1 cellular context compared by ENCODE assay signal in the genomic region with DNA sequence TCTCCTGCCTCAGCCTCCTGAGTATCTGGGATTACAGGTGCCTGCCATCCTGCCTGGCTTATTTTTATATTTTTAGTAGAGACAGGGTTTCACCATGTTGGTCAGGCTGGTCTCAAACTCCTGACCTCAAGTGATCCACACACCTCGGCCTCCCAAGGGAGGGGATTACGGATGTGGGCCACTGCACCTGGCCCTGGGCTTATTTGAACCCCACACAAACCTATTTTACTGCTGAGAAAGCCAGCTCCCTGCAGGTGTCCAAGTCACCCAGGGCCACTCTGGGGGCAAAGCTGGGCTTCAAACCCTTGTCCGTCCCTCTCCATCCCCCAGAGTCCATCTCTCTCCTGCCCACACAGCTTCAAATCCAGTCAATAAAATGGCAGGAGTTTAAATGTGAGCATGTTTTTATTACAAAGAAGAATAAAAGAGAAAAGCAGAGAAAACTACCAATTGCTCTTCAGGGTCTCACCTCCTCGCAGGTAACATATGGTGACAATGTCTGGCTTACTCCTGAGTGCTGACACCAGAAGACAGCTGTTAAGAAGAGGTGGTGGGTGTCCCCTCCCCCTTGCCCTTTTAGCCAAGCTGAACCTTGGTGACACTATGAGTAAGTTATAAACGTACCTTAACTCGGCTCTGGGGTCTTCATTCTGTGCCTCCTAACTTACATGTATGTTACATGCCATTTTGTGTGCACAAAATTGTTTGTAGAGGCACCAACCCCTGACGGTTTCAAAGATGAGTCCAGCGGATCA.
TF ChIP-seq lines count a peak whose summit lies in the region.

No MANE protein-coding gene starts in this region.

TF ChIP-seq in IMR-90, 13 proteins besides CTCF, POLR2A, EP300 and RAD21:
- TF ChIP-seq RCOR1 (IDR thresholded peaks at IDR 0.05; ENCODE audit: insufficient replicate concordance, low read length) = no peak
- no peak for TF ChIP-seq BHLHE40 (IDR thresholded peaks at IDR 0.05; ENCODE audit: low read depth, low read length)
- no peak for TF ChIP-seq USF2 (IDR thresholded peaks at IDR 0.05; ENCODE audit: low read depth, low read length)
- no peak for TF ChIP-seq ELK1 (IDR thresholded peaks at IDR 0.05; ENCODE audit: borderline replicate concordance, low read depth, low read length)
- TF ChIP-seq MXI1 (IDR thresholded peaks at IDR 0.05; ENCODE audit: borderline replicate concordance, low read depth, low read length) = no peak
- TF ChIP-seq FOS (IDR thresholded peaks at IDR 0.05; ENCODE audit: low read depth, low read length) = no peak
- no peak for TF ChIP-seq CEBPB (IDR thresholded peaks at IDR 0.05; ENCODE audit: low read depth, low read length)
- TF ChIP-seq RFX5 (IDR thresholded peaks at IDR 0.05; ENCODE audit: low read depth, low read length) = no peak
